19 cellular contexts compared by ENCODE assay signal in genomic region chr11:6225024-6225423, GRCh38. TPM values are rescaled to one million over a fixed set of nuclear protein-coding genes. Genes with fewer than 3 reads are reported as not detected.
DNase-seq lines count a peak whose midpoint lies in the region; ATAC-seq and TF ChIP-seq lines count a peak whose summit lies in the region.
"Had no signal": no experiment of that assay in that cellular context is flagged by ENCODE, and none has a peak within 500 bp of the region (broad histone marks: within the 10 kb centered on the region; RNA-seq: fewer than 3 reads in every experiment).

No MANE protein-coding gene starts in this region.

- H2BK120ac ChIP-seq in mesendoderm (ENCODE audit: low read depth, low read length): no peak overlapping the region

- DNase-seq in right cardiac atrium (no peak), Right ventricle myocardium inferior (ENCODE audit: missing footprints) (no peak), mesendoderm (peak; percentile 40), RKO (ENCODE audit: low spot score) (no peak), smooth muscle cell (lab: John Stamatoyannopoulos, UW; ENCODE audit: unreplicated experiment) (no peak)
- DNase-seq in central memory CD4-positive, alpha-beta T cell: no peak
- DNase-seq: C1 segment of cervical spinal cord, DMS 273 treated with DMSO at 0.1 percent for 48 hours, NCI-H1417 treated with DMSO at 0.1 percent for 48 hours, NCI-H1930, NCI-H2171, NCI-H748 treated with DMSO at 0.1 percent for 48 hours, PC-9 had no signal

- H3K4me1 Mint-ChIP-seq in dendritic cell treated with granulocyte-macrophage colony-stimulating factor and Interleukin-4, amounts not matched to agents 40 ng/mL and 50 ng/mL, for 4 days (ENCODE audit: low read depth): peaks cover 65% of the 10 kb centered on the region
- H3K4me1 Mint-ChIP-seq: GM23338 had no signal

- no peak overlapping the region for H3K4me3 Mint-ChIP-seq in dendritic cell treated with granulocyte-macrophage colony-stimulating factor and Interleukin-4, amounts not matched to agents 40 ng/mL and 50 ng/mL, for 4 days
- H3K4me3 Mint-ChIP-seq: GM23338 had no signal

- intact Hi-C loops in right cardiac atrium (cut with DNase I) (no loop called here), Right ventricle myocardium inferior (cut with DNase I) (no loop called here)
- intact Hi-C loops in dendritic cell treated with granulocyte-macrophage colony-stimulating factor and Interleukin-4, amounts not matched to agents 40 ng/mL and 50 ng/mL, for 4 days (cut with micrococcal nuclease): no loop called here

- H3K23ac ChIP-seq in mesendoderm (ENCODE audit: low read length): no peak overlapping the region

- peak overlapping the region; percentile 28 for H3K27ac Mint-ChIP-seq in dendritic cell treated with granulocyte-macrophage colony-stimulating factor and Interleukin-4, amounts not matched to agents 40 ng/mL and 50 ng/mL, for 4 days
- H3K27ac Mint-ChIP-seq: GM23338 had no signal

- no peak overlapping the region for H4K8ac ChIP-seq in mesendoderm (ENCODE audit: low read depth, low read length)

- H3K56ac ChIP-seq in mesendoderm (ENCODE audit: low read length): no peak overlapping the region

- no peaks in the 10 kb centered on the region for H3K9me3 Mint-ChIP-seq in dendritic cell treated with granulocyte-macrophage colony-stimulating factor and Interleukin-4, amounts not matched to agents 40 ng/mL and 50 ng/mL, for 4 days
- H3K9me3 Mint-ChIP-seq: GM23338 had no signal

- WGBS in right cardiac atrium: 24% methylated on average over 1 of the region's 1 CpG
- no CpG with 5 or more reads among the region's 1 CpG for WGBS in mesendoderm (ENCODE audit: extremely low coverage, insufficient coverage, low lambda C conversion rate)
- 77% methylated on average over 1 of the region's 1 CpG for WGBS in smooth muscle cell (ENCODE audit: low lambda C conversion rate)

- no peak overlapping the region for H3K27ac ChIP-seq in right cardiac atrium (ENCODE audit: low read length)
- H3K27ac ChIP-seq in mesendoderm (ENCODE audit: low read depth, low read length): no peak overlapping the region
- H3K27ac ChIP-seq in smooth muscle cell (ENCODE audit: low read depth): no peak overlapping the region
- H3K27ac ChIP-seq: PC-9 had no signal

- H3K9ac ChIP-seq in mesendoderm (ENCODE audit: low read length): no peak overlapping the region
- no peak overlapping the region for H3K9ac ChIP-seq in smooth muscle cell (ENCODE audit: low read depth)

- H3F3A ChIP-seq in smooth muscle cell (ENCODE audit: low read depth): no peaks in the 10 kb centered on the region

- no peaks in the 10 kb centered on the region for H3K27me3 Mint-ChIP-seq in dendritic cell treated with granulocyte-macrophage colony-stimulating factor and Interleukin-4, amounts not matched to agents 40 ng/mL and 50 ng/mL, for 4 days

- H3K79me2 ChIP-seq in mesendoderm (ENCODE audit: control insufficient read depth, insufficient read depth, low read length) (peaks cover 5% of the 10 kb centered on the region), smooth muscle cell (ENCODE audit: low read depth) (peaks cover 47% of the 10 kb centered on the region)

- no peak overlapping the region for H2AK5ac ChIP-seq in mesendoderm (ENCODE audit: low read length)

- ATAC-seq in right cardiac atrium (peak; percentile 42 to 53), Right ventricle myocardium inferior (no peak)
- ATAC-seq: GM23338, HCT116 had no signal

- no peak overlapping the region for H3K4me3 ChIP-seq in right cardiac atrium (ENCODE audit: low read length)
- H3K4me3 ChIP-seq in mesendoderm (ENCODE audit: low read length): no peak overlapping the region
- no peak overlapping the region for H3K4me3 ChIP-seq in smooth muscle cell
- H3K4me3 ChIP-seq: GM23338, PC-9 had no signal

- H3K36me3 ChIP-seq in mesendoderm (ENCODE audit: control insufficient read depth, insufficient read depth, low read length) (no peaks in the 10 kb centered on the region), smooth muscle cell (ENCODE audit: low read depth) (peaks cover 9% of the 10 kb centered on the region)

- no peak for TF ChIP-seq CTCF in smooth muscle cell (IDR thresholded peaks at IDR 0.05; ENCODE audit: borderline replicate concordance, insufficient read depth, poor library complexity, severe bottlenecking)

- no peak overlapping the region for H3K4ac ChIP-seq in mesendoderm (ENCODE audit: low read depth, low read length)

- peaks cover 6% of the 10 kb centered on the region for H3K4me1 ChIP-seq in right cardiac atrium (ENCODE audit: control insufficient read depth, insufficient read depth, low read length)
- peaks cover 3% of the 10 kb centered on the region for H3K4me1 ChIP-seq in mesendoderm (ENCODE audit: control insufficient read depth, low read depth, low read length)
- no peaks in the 10 kb centered on the region for H3K4me1 ChIP-seq in smooth muscle cell (ENCODE audit: low read depth)

- H3K36me3 Mint-ChIP-seq in dendritic cell treated with granulocyte-macrophage colony-stimulating factor and Interleukin-4, amounts not matched to agents 40 ng/mL and 50 ng/mL, for 4 days (ENCODE audit: low read depth): peaks cover 65% of the 10 kb centered on the region

- no peak overlapping the region for H3K18ac ChIP-seq in mesendoderm (ENCODE audit: low read length)

- H4K5ac ChIP-seq in mesendoderm (ENCODE audit: low read length): no peak overlapping the region

- no peak overlapping the region for H2AFZ ChIP-seq in smooth muscle cell (ENCODE audit: low read depth)
- H2AFZ ChIP-seq: GM23338, PC-9 had no signal

- no peaks in the 10 kb centered on the region for H3K9me3 ChIP-seq in right cardiac atrium (ENCODE audit: control insufficient read depth, low read length)
- no peaks in the 10 kb centered on the region for H3K9me3 ChIP-seq in smooth muscle cell (replicated peaks; ENCODE audit: low read depth)

- peaks cover 11% of the 10 kb centered on the region for H3K79me1 ChIP-seq in mesendoderm (ENCODE audit: low read length)

- H3K27me3 ChIP-seq in right cardiac atrium (ENCODE audit: control insufficient read depth, insufficient read depth) (no peaks in the 10 kb centered on the region), mesendoderm (ENCODE audit: insufficient read depth, low read length, poor library complexity) (no peaks in the 10 kb centered on the region), smooth muscle cell (ENCODE audit: low read depth) (no peaks in the 10 kb centered on the region)

- H4K20me1 ChIP-seq in smooth muscle cell (ENCODE audit: low read depth): peaks cover 61% of the 10 kb centered on the region

- no peak overlapping the region for H2BK15ac ChIP-seq in mesendoderm (replicated peaks; ENCODE audit: low read depth)

- H3K4me2 ChIP-seq in mesendoderm (ENCODE audit: low read length) (no peak overlapping the region), smooth muscle cell (no peak overlapping the region)
- H3K4me2 ChIP-seq: GM23338, PC-9 had no signal

- H2BK5ac ChIP-seq in mesendoderm (ENCODE audit: low read length): no peak overlapping the region

RNA-seq across cellular contexts. Expression of gene FHIP1B, which starts 9.4 kb away (rescaled TPM):
- total RNA-seq in right cardiac atrium (10 to 100 TPM; 14.1 to 18.8 (median 17.2) TPM), Right ventricle myocardium inferior (13.3 TPM), smooth muscle cell (16.2 and 17.9 TPM in 2 replicates)
- polyA plus RNA-seq in right cardiac atrium (19.5 TPM), smooth muscle cell (16.2 and 22.1 TPM in 2 replicates)
- polyA plus RNA-seq in mesendoderm (2013, experiment 1 of 2): 16.1 TPM
- 13.9 TPM for polyA plus RNA-seq in mesendoderm (2013, experiment 2 of 2)

RNA-seq across cellular contexts. Expression of gene CNGA4, which starts 13.9 kb away (rescaled TPM):
- under 1 TPM in 1 of 4 donors, not detected in 3; 0.19 TPM for total RNA-seq in right cardiac atrium
- 0.16 TPM for polyA plus RNA-seq in right cardiac atrium
- total RNA-seq in Right ventricle myocardium inferior: not detected
- polyA plus RNA-seq in mesendoderm (2013, experiment 1 of 2): 0.11 TPM
- polyA plus RNA-seq in mesendoderm (2013, experiment 2 of 2): 0.08 TPM
- 0.58 TPM in 1 of 2 replicates, not detected in the other for total RNA-seq in smooth muscle cell
- polyA plus RNA-seq in smooth muscle cell: not detected in 2 replicates
- total RNA-seq: A673, Daoy, GM23338, NCI-H460 had no signal

RNA-seq across cellular contexts. Expression of gene C11orf42, which starts 19.7 kb away (rescaled TPM):
- total RNA-seq in right cardiac atrium: not detected
- not detected for polyA plus RNA-seq in right cardiac atrium
- not detected for total RNA-seq in Right ventricle myocardium inferior
- not detected for polyA plus RNA-seq in mesendoderm (2013, experiment 1 of 2)
- not detected for polyA plus RNA-seq in mesendoderm (2013, experiment 2 of 2)
- total RNA-seq in smooth muscle cell: not detected in 2 replicates
- 0.41 TPM in 1 of 2 replicates, not detected in the other for polyA plus RNA-seq in smooth muscle cell
- total RNA-seq: A673, Daoy, GM23338, NCI-H460, PC-9 had no signal
- polyA plus RNA-seq: GM23338 had no signal

RNA-seq across cellular contexts. Expression of gene OR52W1, which starts 26.0 kb away (rescaled TPM):
- total RNA-seq in right cardiac atrium: not detected
- polyA plus RNA-seq in right cardiac atrium: not detected
- total RNA-seq in Right ventricle myocardium inferior: not detected
- polyA plus RNA-seq in mesendoderm (2013, experiment 1 of 2): not detected
- polyA plus RNA-seq in mesendoderm (2013, experiment 2 of 2): not detected
- total RNA-seq in smooth muscle cell: not detected in 2 replicates
- polyA plus RNA-seq in smooth muscle cell: not detected in 2 replicates
- total RNA-seq: A673, Daoy, GM23338, NCI-H460, PC-9 had no signal
- polyA plus RNA-seq: GM23338 had no signal

RNA-seq across cellular contexts. Expression of gene CCKBR, which starts 34.6 kb away (rescaled TPM):
- not detected for total RNA-seq in right cardiac atrium
- polyA plus RNA-seq in right cardiac atrium: 0.05 TPM
- total RNA-seq in Right ventricle myocardium inferior: not detected
- 3.0 TPM for polyA plus RNA-seq in mesendoderm (2013, experiment 1 of 2)
- 3.2 TPM for polyA plus RNA-seq in mesendoderm (2013, experiment 2 of 2)
- 0.09 and 0.27 TPM in 2 replicates for total RNA-seq in smooth muscle cell
- 0.26 and 0.69 TPM in 2 replicates for polyA plus RNA-seq in smooth muscle cell
- total RNA-seq: A673, Daoy, NCI-H460, PC-9 had no signal
